Comparison of ENCODE assay signal across 8 cellular contexts in genomic region chr6:36594029-36594815, GRCh38. TPM values are rescaled to one million over a fixed set of nuclear protein-coding genes. Genes with fewer than 3 reads are reported as not detected.
DNase-seq lines count a peak whose midpoint lies in the region; ATAC-seq and TF ChIP-seq lines count a peak whose summit lies in the region.

Gene SRSF3, plus strand, starts transcription at chr6:36594362. Its CDS starts 2,401 bp downstream, at chr6:36596763.

- H3K36me3 Mint-ChIP-seq in CD4-positive, CD25-positive, alpha-beta regulatory T cell: peaks cover 39% of the 10 kb centered on the region
- H3K36me3 Mint-ChIP-seq in dendritic cell treated with granulocyte-macrophage colony-stimulating factor and Interleukin-4, amounts not matched to agents 40 ng/mL and 50 ng/mL, for 4 days (ENCODE audit: low read depth): peaks cover 54% of the 10 kb centered on the region

- peaks cover 11 to 45% (median 34%) of the 10 kb centered on the region in 4 donors for H3K4me1 Mint-ChIP-seq in CD4-positive, CD25-positive, alpha-beta regulatory T cell
- H3K4me1 Mint-ChIP-seq in dendritic cell treated with granulocyte-macrophage colony-stimulating factor and Interleukin-4, amounts not matched to agents 40 ng/mL and 50 ng/mL, for 4 days (ENCODE audit: low read depth): peaks cover 36% of the 10 kb centered on the region

- DNase-seq in CD4-positive, CD25-positive, alpha-beta regulatory T cell: peak; percentile 94 to 99 (median 98)
- DNase-seq in NCI-H748 treated with DMSO at 0.1 percent for 48 hours (lab: John Stamatoyannopoulos, UW): peak; percentile 99
- peak; percentile 87 to 96 for DNase-seq in activated CD4-positive, alpha-beta T cell treated with anti-CD3 and anti-CD28 coated beads, Interleukin-2, amount 50 U/mL, for 24 hours (ENCODE audit: low read depth in 1 of 2, low spot score in 1 of 2)
- peak; percentile 97 to 98 for DNase-seq in left lung
- peak; percentile 91 for DNase-seq in stimulated activated CD4-positive, alpha-beta T cell treated with anti-CD3 and anti-CD28 coated beads, Interleukin-2, amount 100 ng/mL, for 48 hours

- peaks cover 7% of the 10 kb centered on the region for H3K27me3 Mint-ChIP-seq in CD4-positive, CD25-positive, alpha-beta regulatory T cell
- no peaks in the 10 kb centered on the region for H3K27me3 Mint-ChIP-seq in dendritic cell treated with granulocyte-macrophage colony-stimulating factor and Interleukin-4, amounts not matched to agents 40 ng/mL and 50 ng/mL, for 4 days

- H3K4me3 ChIP-seq in CD4-positive, CD25-positive, alpha-beta regulatory T cell (ENCODE audit: low read depth, low read length): peak within 1 kb of the TSS; percentile 100
- peak within 1 kb of the TSS; percentile 49 to 64 for H3K4me3 ChIP-seq in left lung

- H3K27ac ChIP-seq in CD4-positive, CD25-positive, alpha-beta regulatory T cell (ENCODE audit: insufficient read depth, low read length, poor library complexity, severe bottlenecking): peak within 1 kb of the TSS; percentile 98
- H3K27ac ChIP-seq in left lung: peak within 1 kb of the TSS; percentile 98 to 99

- H3K9me3 ChIP-seq in CD4-positive, CD25-positive, alpha-beta regulatory T cell (ENCODE audit: control insufficient read depth in 2 of 2, low read length in 2 of 2): no peaks in the 10 kb centered on the region
- no peaks in the 10 kb centered on the region for H3K9me3 ChIP-seq in left lung

- peak; percentile 33 to 68 for TF ChIP-seq CTCF in left lung (IDR thresholded peaks at IDR 0.05)

- peak; percentile 93 to 94 for ATAC-seq in CD4-positive, CD25-positive, alpha-beta regulatory T cell (ENCODE audit: low read depth in 2 of 2)
- ATAC-seq in GM19395 (IDR thresholded peaks at IDR 0.05; ENCODE audit: unreplicated experiment) (peak; percentile 77), HG03565 (IDR thresholded peaks at IDR 0.05; ENCODE audit: unreplicated experiment) (peak; percentile 85), left lung (peak; percentile 95)

- peak within 1 kb of the TSS; percentile 98 to 100 (median 100) for H3K27ac Mint-ChIP-seq in CD4-positive, CD25-positive, alpha-beta regulatory T cell
- H3K27ac Mint-ChIP-seq in dendritic cell treated with granulocyte-macrophage colony-stimulating factor and Interleukin-4, amounts not matched to agents 40 ng/mL and 50 ng/mL, for 4 days: peak within 1 kb of the TSS; percentile 96

- intact Hi-C loops in dendritic cell treated with granulocyte-macrophage colony-stimulating factor and Interleukin-4, amounts not matched to agents 40 ng/mL and 50 ng/mL, for 4 days (cut with micrococcal nuclease): loop anchor here (1.0 to 5.0 kb wide), 2 partner anchors 47 to 172 kb away; partner anchors contain the start of gene STK38
- intact Hi-C loops in left lung (cut with DNase I): no loop called here

- peaks cover 28% of the 10 kb centered on the region for H3K36me3 ChIP-seq in CD4-positive, CD25-positive, alpha-beta regulatory T cell (ENCODE audit: control insufficient read depth, insufficient read depth, low read length)
- H3K36me3 ChIP-seq in left lung: peaks cover 5 to 29% of the 10 kb centered on the region in 2 donors

- no peaks in the 10 kb centered on the region for H3K27me3 ChIP-seq in CD4-positive, CD25-positive, alpha-beta regulatory T cell (ENCODE audit: control insufficient read depth, insufficient read depth, low read length)
- no peaks in the 10 kb centered on the region for H3K27me3 ChIP-seq in left lung

- H3K4me1 ChIP-seq in CD4-positive, CD25-positive, alpha-beta regulatory T cell (ENCODE audit: control insufficient read depth, insufficient read depth, low read length, poor library complexity, severe bottlenecking): peaks cover 41% of the 10 kb centered on the region
- peaks cover 22 to 35% of the 10 kb centered on the region in 2 donors for H3K4me1 ChIP-seq in left lung

- H3K9me3 Mint-ChIP-seq in CD4-positive, CD25-positive, alpha-beta regulatory T cell: peaks cover 0 to 4% (median 2%) of the 10 kb centered on the region in 7 donors
- H3K9me3 Mint-ChIP-seq in dendritic cell treated with granulocyte-macrophage colony-stimulating factor and Interleukin-4, amounts not matched to agents 40 ng/mL and 50 ng/mL, for 4 days: no peaks in the 10 kb centered on the region

- peak within 1 kb of the TSS; percentile 94 to 100 (median 97) for H3K4me3 Mint-ChIP-seq in CD4-positive, CD25-positive, alpha-beta regulatory T cell
- H3K4me3 Mint-ChIP-seq in dendritic cell treated with granulocyte-macrophage colony-stimulating factor and Interleukin-4, amounts not matched to agents 40 ng/mL and 50 ng/mL, for 4 days: peak within 1 kb of the TSS; percentile 84

RNA-seq across cellular contexts. Expression of gene SRSF3, which starts in this region (rescaled TPM):
- 731 TPM for total RNA-seq in CD4-positive, CD25-positive, alpha-beta regulatory T cell
- polyA plus RNA-seq in CD4-positive, CD25-positive, alpha-beta regulatory T cell: 100 to 1,000 TPM; 398 to 433 (median 407) TPM
- 100 to 1,000 TPM; 173 to 253 TPM for total RNA-seq in left lung

Comparison
In these comparisons a context has a peak if more than half of its experiments do, and no peak if none do; other contexts are left out.
1. Peak in every context shown above with its lines: DNase-seq, ATAC-seq, H3K4me3 ChIP-seq and H3K27ac ChIP-seq.